Comparison of ENCODE assay signal across 1 cellular context in the genomic region with DNA sequence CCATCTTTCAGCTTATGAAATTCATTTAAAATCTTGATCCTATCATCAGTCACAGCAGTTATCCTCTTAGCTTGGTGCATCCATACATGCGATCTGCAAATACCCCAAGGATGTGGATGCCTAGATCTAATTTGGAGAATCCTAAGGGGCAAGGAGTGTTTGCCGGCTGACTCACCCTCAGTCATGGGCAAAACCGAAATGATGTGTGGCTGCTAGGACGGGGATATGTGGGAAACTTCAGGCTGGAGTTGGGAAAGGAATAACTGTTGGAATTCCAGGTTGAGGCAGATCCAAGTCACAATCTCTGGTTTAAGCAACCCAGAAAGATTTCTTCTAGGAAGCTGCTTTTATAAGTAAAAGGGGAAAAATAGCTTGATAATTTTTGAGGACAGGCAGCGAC.
TF ChIP-seq lines count a peak whose summit lies in the region.

No MANE protein-coding gene starts in this region.

TF ChIP-seq in H1, 55 proteins besides CTCF, POLR2A, EP300 and RAD21:
- no peak for TF ChIP-seq POLR2AphosphoS5 (IDR thresholded peaks at IDR 0.05; ENCODE audit: low read depth, low read length)
- TF ChIP-seq SIRT6 (IDR thresholded peaks at IDR 0.05; ENCODE audit: low read length): no peak
